10 cellular contexts compared by ENCODE assay signal in genomic region chr10:22308390-22308789, GRCh38. TPM values are rescaled to one million over a fixed set of nuclear protein-coding genes. Genes with fewer than 3 reads are reported as not detected.
DNase-seq lines count a peak whose midpoint lies in the region; ATAC-seq, FAIRE-seq and TF ChIP-seq lines count a peak whose summit lies in the region.
"Had no signal": no experiment of that assay in that cellular context is flagged by ENCODE, and none has a peak within 500 bp of the region (broad histone marks: within the 10 kb centered on the region; RNA-seq: fewer than 3 reads in every experiment).

No MANE protein-coding gene starts in this region.

- H3K36me3 ChIP-seq in BE2C (no peaks in the 10 kb centered on the region), tibial artery (no peaks in the 10 kb centered on the region)

- H3K9me3 ChIP-seq in BE2C: no peaks in the 10 kb centered on the region
- no peaks in the 10 kb centered on the region for H3K9me3 ChIP-seq in tibial artery

- no peak overlapping the region for H3K27ac ChIP-seq in tibial artery

- no peak for FAIRE-seq in RCC 7860 (lab: Jason Lieb, UNC)

- no peak overlapping the region for H3K4me3 Mint-ChIP-seq in stimulated activated naive CD8-positive, alpha-beta T cell treated with anti-CD3 and anti-CD28 coated beads, Interleukin-15, amount 100 ng/mL, for 72 hours

- H3K4me1 ChIP-seq in BE2C (no peaks in the 10 kb centered on the region), tibial artery (no peaks in the 10 kb centered on the region)

- H3K4me3 ChIP-seq in BE2C (ENCODE audit: low read depth, low read length): no peak overlapping the region
- no peak overlapping the region for H3K4me3 ChIP-seq in tibial artery

- intact Hi-C loops in tibial artery (cut with DNase I; ENCODE audit: low total_unique reads): no loop called here

- no peaks in the 10 kb centered on the region for H3K9me3 Mint-ChIP-seq in stimulated activated naive CD8-positive, alpha-beta T cell treated with anti-CD3 and anti-CD28 coated beads, Interleukin-15, amount 100 ng/mL, for 72 hours

- H3K27me3 Mint-ChIP-seq in stimulated activated naive CD8-positive, alpha-beta T cell treated with anti-CD3 and anti-CD28 coated beads, Interleukin-15, amount 100 ng/mL, for 72 hours: peaks cover 20% of the 10 kb centered on the region

- no peaks in the 10 kb centered on the region for H3K4me1 Mint-ChIP-seq in stimulated activated naive CD8-positive, alpha-beta T cell treated with anti-CD3 and anti-CD28 coated beads, Interleukin-15, amount 100 ng/mL, for 72 hours

- peak; percentile 45 for DNase-seq in stimulated activated CD4-positive, alpha-beta T cell treated with anti-CD3 and anti-CD28 coated beads, Interleukin-15, amount 100 ng/mL, for 24 hours
- DNase-seq in stimulated activated CD4-positive, alpha-beta T cell treated with anti-CD3 and anti-CD28 coated beads, Interleukin-4, amount 100 ng/mL, for 1 hour: no peak
- DNase-seq in RCC 7860 (ENCODE audit: low spot score): peak; percentile 60
- DNase-seq in stimulated activated naive CD8-positive, alpha-beta T cell treated with anti-CD3 and anti-CD28 coated beads, Interleukin-15, amount 100 ng/mL, for 72 hours: peak in 1 of 2 donors; percentile 57
- no peak for DNase-seq in OCI-M2 (lab: John Stamatoyannopoulos, UW; ENCODE audit: unreplicated experiment)
- DNase-seq in BE2C: no peak
- no peak for DNase-seq in tibial artery
- DNase-seq: COR-L47, NCI-H1694 treated with DMSO at 0.1 percent for 48 hours had no signal

- no peak overlapping the region for H3K27ac Mint-ChIP-seq in stimulated activated naive CD8-positive, alpha-beta T cell treated with anti-CD3 and anti-CD28 coated beads, Interleukin-15, amount 100 ng/mL, for 72 hours

- no peaks in the 10 kb centered on the region for H3K27me3 ChIP-seq in BE2C
- no peaks in the 10 kb centered on the region for H3K27me3 ChIP-seq in tibial artery

- peak; percentile 99 for ATAC-seq in HG02852 (IDR thresholded peaks at IDR 0.05; ENCODE audit: unreplicated experiment)
- ATAC-seq in stimulated activated naive CD8-positive, alpha-beta T cell treated with anti-CD3 and anti-CD28 coated beads, Interleukin-15, amount 100 ng/mL, for 72 hours: peak; percentile 100

- no peak for TF ChIP-seq CTCF in BE2C (IDR thresholded peaks at IDR 0.05; ENCODE audit: low read depth, low read length)
- TF ChIP-seq CTCF in tibial artery (IDR thresholded peaks at IDR 0.05): no peak

RNA-seq across cellular contexts. Expression of gene COMMD3, which starts 7.8 kb away (rescaled TPM):
- 62.5 TPM for polyA plus RNA-seq in BE2C (2012; ENCODE audit: insufficient read depth, insufficient read length, low read depth)

RNA-seq across cellular contexts. Expression of gene BMI1, which starts 12.5 kb away (rescaled TPM):
- 48.1 TPM for polyA plus RNA-seq in BE2C (2012; ENCODE audit: insufficient read depth, insufficient read length, low read depth)

RNA-seq across cellular contexts. Expression of gene SPAG6, which starts 36.9 kb away (rescaled TPM):
- 0.73 TPM for polyA plus RNA-seq in BE2C (2012; ENCODE audit: insufficient read depth, insufficient read length, low read depth)

Comparison
In these comparisons a context has a peak if more than half of its experiments do, and no peak if none do; other contexts are left out.
1. DNase-seq: peak in stimulated activated CD4-positive, alpha-beta T cell treated with anti-CD3 and anti-CD28 coated beads, Interleukin-15, amount 100 ng/mL, for 24 hours (single experiment) and RCC 7860 (single experiment); none in stimulated activated CD4-positive, alpha-beta T cell treated with anti-CD3 and anti-CD28 coated beads, Interleukin-4, amount 100 ng/mL, for 1 hour (single experiment), OCI-M2 (single experiment), BE2C (single experiment) and tibial artery (0 of 2).